Comparison of ENCODE assay signal across 1 cellular context in the genomic region with DNA sequence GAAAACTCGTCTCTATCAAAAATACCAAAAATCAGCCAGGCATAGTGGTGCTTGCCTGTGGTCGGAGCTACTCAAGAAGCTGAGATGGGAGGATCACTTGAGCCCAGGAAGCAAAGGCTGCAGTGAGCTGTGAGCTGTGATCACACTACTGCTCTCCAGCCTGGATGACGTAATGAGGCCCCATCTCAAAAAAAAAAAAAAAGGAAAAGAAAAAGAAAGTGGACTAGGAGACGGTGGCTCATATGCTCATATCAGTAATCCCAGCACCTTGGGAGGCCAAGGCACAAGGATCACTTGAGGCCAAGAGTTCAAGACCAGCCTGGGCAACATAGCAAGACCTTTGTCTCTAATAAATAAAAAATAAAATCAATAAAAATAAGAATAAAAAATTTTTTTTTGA.
A peak's percentile ranks its signal among the peaks of the same experiment; 100 is the strongest.
TF ChIP-seq lines count a peak whose summit lies in the region.

No MANE protein-coding gene starts in this region.

TF ChIP-seq in GM12878, 131 proteins besides CTCF, POLR2A, EP300 and RAD21:
- TF ChIP-seq ATF7 (IDR thresholded peaks at IDR 0.05; ENCODE audit: low read depth) (peak; percentile 62; the same call in 1 of the 2 replicates), SMAD1 (IDR thresholded peaks at IDR 0.05; ENCODE audit: low read depth, partially characterized antibody) (no peak)
TF ChIP-seq in GM12878: peak in this region for 1.
